ENCODE assay signal across 8 cellular contexts in genomic region chr20:47272893-47273590, GRCh38.
A peak's percentile ranks its signal among the peaks of the same experiment; 100 is the strongest.
DNase-seq lines count a peak whose midpoint lies in the region; ATAC-seq, FAIRE-seq and TF ChIP-seq lines count a peak whose summit lies in the region.

No MANE protein-coding gene starts in this region.

- DNase-seq in activated T-cell treated with anti-CD3 and anti-CD28 coated beads for 1 hour (ENCODE audit: low read depth), result peak; percentile 7
- DNase-seq in activated T-cell treated with anti-CD3 and anti-CD28 coated beads, Interleukin-2, amount 50 U/mL, for 1 hour, result no peak
- peak; percentile 73 for DNase-seq in NCI-H1105 (lab: John Stamatoyannopoulos, UW)
- DNase-seq in T-helper 1 cell, result peak in 4 of 5 donors; percentile 15 to 55 (median 36)
- peak; percentile 78 for DNase-seq in bronchial epithelial cell (ENCODE audit: low read depth)
- peak in 1 of 2 donors; percentile 18 for DNase-seq in left colon
- peak; percentile 8 to 35 for DNase-seq in stimulated activated CD4-positive, alpha-beta T cell treated with anti-CD3 and anti-CD28 coated beads, Interleukin-4, amount 100 ng/mL, for 4 hours

- H3K27me3 ChIP-seq in bronchial epithelial cell (ENCODE audit: control insufficient read depth, insufficient read depth, low read length), result no peaks in the 10 kb centered on the region

- no peak overlapping the region for H3K4me3 ChIP-seq in bronchial epithelial cell (ENCODE audit: low read depth, low read length)

- intact Hi-C loops in left colon (cut with DNase I, micrococcal nuclease), result loop anchor here (2.0 to 5.0 kb wide), 3 partner anchors 109 to 349 kb away; no protein-coding TSS in a partner anchor

- TF ChIP-seq CTCF in bronchial epithelial cell (IDR thresholded peaks at IDR 0.05; ENCODE audit: insufficient read depth, low read length, severe bottlenecking), result peak; percentile 65

- ATAC-seq in left colon (peak; percentile 76), GM19328 (IDR thresholded peaks at IDR 0.05; ENCODE audit: unreplicated experiment) (no peak)

- no peak for FAIRE-seq in bronchial epithelial cell (lab: Jason Lieb, UNC)

- peaks cover 18% of the 10 kb centered on the region for H3K36me3 ChIP-seq in bronchial epithelial cell (ENCODE audit: control insufficient read depth, insufficient read depth, low read length)
